In the genomic region with DNA sequence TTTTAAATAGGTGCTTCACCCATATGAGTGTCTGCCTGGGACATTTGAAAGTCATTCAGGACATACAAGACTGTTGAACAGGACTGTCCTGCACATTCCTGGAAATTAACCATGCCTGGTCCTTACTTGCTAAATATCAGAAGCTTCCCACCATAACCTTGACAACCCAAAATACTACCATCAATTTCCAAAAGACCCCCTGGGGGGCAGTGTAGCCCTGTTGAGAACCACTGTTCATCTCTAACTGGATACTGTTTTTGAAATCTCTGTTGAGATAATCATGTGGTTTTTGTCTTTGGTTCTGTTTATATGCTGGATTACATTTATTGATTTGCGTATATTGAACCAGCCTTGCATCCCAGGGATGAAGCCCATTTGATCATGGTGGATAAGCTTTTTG, we compare ENCODE assay signal across 7 cellular contexts.
A peak's percentile ranks its signal among the peaks of the same experiment; 100 is the strongest.
DNase-seq lines count a peak whose midpoint lies in the region; TF ChIP-seq lines count a peak whose summit lies in the region.
"Not testable (repeated sequence)": the region's sequence is repeated elsewhere in the genome, so short reads cannot be mapped to it uniquely, and the experiment has no call there.

No MANE protein-coding gene starts in this region.

- H3K27me3 ChIP-seq in DOHH2 (ENCODE audit: control insufficient read depth, low read length); adipocyte (replicated peaks; ENCODE audit: control insufficient read depth, insufficient read depth, low read length): not testable (repeated sequence)

- H3K36me3 ChIP-seq in DOHH2 (ENCODE audit: control insufficient read depth, low read length); adipocyte (ENCODE audit: control insufficient read depth, insufficient read depth, low read length, severe bottlenecking): not testable (repeated sequence)

- H3K9ac ChIP-seq in adipocyte (ENCODE audit: low read length) = not testable (repeated sequence)

- H3K79me2 ChIP-seq in DOHH2 (ENCODE audit: control insufficient read depth, low read length) = not testable (repeated sequence)

- H3K4me2 ChIP-seq in DOHH2 (ENCODE audit: low read length) = not testable (repeated sequence)

- H3K9me2 ChIP-seq in DOHH2 (replicated peaks; ENCODE audit: control insufficient read depth, low read length) = not testable (repeated sequence)

- not testable (repeated sequence) for H3K4me1 Mint-ChIP-seq in osteocyte (ENCODE audit: unreplicated experiment)

- TF ChIP-seq CTCF in DOHH2 (IDR thresholded peaks at IDR 0.05; ENCODE audit: low read depth, low read length, poor library complexity, severe bottlenecking) = peak; percentile 9
- peak; percentile 49; the same call in 1 of the 2 replicates for TF ChIP-seq CTCF in LNCAP (IDR thresholded peaks at IDR 0.05)
- TF ChIP-seq CTCF in osteocyte (IDR thresholded peaks at IDR 0.05) = peak; percentile 17

- DNase-seq in OCI-M1 (lab: John Stamatoyannopoulos, UW) = peak; percentile 2
- DNase-seq in adipocyte (ENCODE audit: low read depth) = peak; percentile 17
- peak; percentile 21 for DNase-seq in epidermal melanocyte (ENCODE audit: insufficient read length, low spot score)
- DNase-seq in inferior parietal cortex (ENCODE audit: extremely low spot score) = peak; percentile 32
- not testable (repeated sequence) for DNase-seq in osteocyte (ENCODE audit: extremely low spot score, unreplicated experiment)

- H3K9me3 Mint-ChIP-seq in osteocyte (ENCODE audit: unreplicated experiment) = not testable (repeated sequence)

- not testable (repeated sequence) for H3K4me3 ChIP-seq in DOHH2 (ENCODE audit: low read length); adipocyte (ENCODE audit: low read length)

- H4K20me1 ChIP-seq in DOHH2 (ENCODE audit: control insufficient read depth, insufficient read depth, low read depth, low read length) = not testable (repeated sequence)

- not testable (repeated sequence) for H3K4me3 Mint-ChIP-seq in osteocyte (ENCODE audit: unreplicated experiment)

- not testable (repeated sequence) for H3K9me3 ChIP-seq in DOHH2 (ENCODE audit: control insufficient read depth, insufficient read depth, low read length); adipocyte (ENCODE audit: control insufficient read depth, low read length)

- not testable (repeated sequence) for H3K27ac Mint-ChIP-seq in osteocyte (ENCODE audit: unreplicated experiment)

- not testable (repeated sequence) for H3K27ac ChIP-seq in DOHH2 (ENCODE audit: low read depth, low read length)

- not testable (repeated sequence) for H3F3A ChIP-seq in DOHH2 (ENCODE audit: control insufficient read depth, insufficient read depth)

- H3K4me1 ChIP-seq in DOHH2 (ENCODE audit: control insufficient read depth, low read length); adipocyte (ENCODE audit: control insufficient read depth, insufficient read depth, low read length): not testable (repeated sequence)

- not testable (repeated sequence) for H3K27me3 Mint-ChIP-seq in osteocyte (ENCODE audit: unreplicated experiment)

- H3K36me3 Mint-ChIP-seq in osteocyte (ENCODE audit: unreplicated experiment) = not testable (repeated sequence)
